Comparison of ENCODE assay signal across 1 cellular context in genomic region chr7:106823631-106824030, GRCh38.
TF ChIP-seq lines count a peak whose summit lies in the region.

No MANE protein-coding gene starts in this region.

TF ChIP-seq in IMR-90, 13 proteins besides CTCF, POLR2A, EP300 and RAD21 (continued from another document):
- TF ChIP-seq ELK1 (IDR thresholded peaks at IDR 0.05; ENCODE audit: borderline replicate concordance, low read depth, low read length): no peak
- TF ChIP-seq RCOR1 (IDR thresholded peaks at IDR 0.05; ENCODE audit: insufficient replicate concordance, low read length): no peak
- TF ChIP-seq MXI1 (IDR thresholded peaks at IDR 0.05; ENCODE audit: borderline replicate concordance, low read depth, low read length): no peak
- TF ChIP-seq BHLHE40 (IDR thresholded peaks at IDR 0.05; ENCODE audit: low read depth, low read length): no peak
- no peak for TF ChIP-seq CEBPB (IDR thresholded peaks at IDR 0.05; ENCODE audit: low read depth, low read length)
- TF ChIP-seq USF2 (IDR thresholded peaks at IDR 0.05; ENCODE audit: low read depth, low read length): no peak
- no peak for TF ChIP-seq RFX5 (IDR thresholded peaks at IDR 0.05; ENCODE audit: low read depth, low read length)
- no peak for TF ChIP-seq SMC3 (IDR thresholded peaks at IDR 0.05; ENCODE audit: low read depth, low read length)
- no peak for TF ChIP-seq MAZ (IDR thresholded peaks at IDR 0.05; ENCODE audit: borderline replicate concordance, low read depth, low read length)
- TF ChIP-seq FOS (IDR thresholded peaks at IDR 0.05; ENCODE audit: low read depth, low read length): no peak
- TF ChIP-seq MAFK (IDR thresholded peaks at IDR 0.05; ENCODE audit: low read depth, low read length): no peak
- TF ChIP-seq CHD1 (IDR thresholded peaks at IDR 0.05; ENCODE audit: low read depth, low read length): no peak
TF ChIP-seq in IMR-90: peak in this region for 0.
